In the genomic region with DNA sequence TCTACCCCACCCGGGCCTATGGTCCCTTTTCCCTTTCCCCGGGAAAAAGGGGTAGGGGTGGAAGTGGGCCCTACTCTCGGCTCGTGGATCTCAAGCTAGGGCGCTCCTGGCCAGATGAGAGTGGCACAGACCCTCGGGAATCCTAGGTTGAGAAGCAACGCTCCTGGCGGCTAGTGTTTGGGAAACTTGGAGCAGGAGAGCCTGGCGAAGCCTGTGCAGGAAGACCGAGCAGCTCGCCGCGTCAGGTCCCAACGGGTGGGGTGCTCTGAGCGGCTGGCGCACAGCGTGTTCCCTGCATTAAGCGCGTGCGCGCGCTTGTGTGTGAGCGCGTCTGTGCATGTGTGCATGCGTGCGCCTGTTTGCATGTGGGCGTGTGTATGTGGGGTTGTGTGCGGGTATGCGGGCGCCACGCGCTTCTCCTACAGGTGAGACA, we compare ENCODE assay signal across 8 cellular contexts. TPM values are rescaled to one million over a fixed set of nuclear protein-coding genes. Genes with fewer than 3 reads are reported as not detected.
DNase-seq lines count a peak whose midpoint lies in the region; ATAC-seq and TF ChIP-seq lines count a peak whose summit lies in the region.

No MANE protein-coding gene starts in this region.

- no peak for TF ChIP-seq CTCF in WI38 (IDR thresholded peaks at IDR 0.05; ENCODE audit: low read depth, low read length)
- TF ChIP-seq CTCF in coronary artery (IDR thresholded peaks at IDR 0.05), result no peak
- no peak for TF ChIP-seq CTCF in mucosa of descending colon (IDR thresholded peaks at IDR 0.05)
- no peak for TF ChIP-seq CTCF in tibial artery (IDR thresholded peaks at IDR 0.05)

- peaks cover 0 to 75% of the 10 kb centered on the region in 2 donors for H3K27me3 ChIP-seq in tibial artery

- H3K36me3 ChIP-seq in mucosa of descending colon (ENCODE audit: low read depth) (no peaks in the 10 kb centered on the region), tibial artery (no peaks in the 10 kb centered on the region)

- DNase-seq in coronary artery (ENCODE audit: low spot score), result no peak
- peak; percentile 44 to 80 (median 67) for DNase-seq in mucosa of descending colon
- no peak for DNase-seq in tibial artery
- DNase-seq in OCI-M2 (lab: John Stamatoyannopoulos, UW; ENCODE audit: unreplicated experiment), result no peak
- DNase-seq in HUDEP-2 (lab: John Stamatoyannopoulos, UW; ENCODE audit: unreplicated experiment in 76 of 76), result no peak

- H3K4me1 ChIP-seq in mucosa of descending colon (ENCODE audit: low read depth) (peaks cover 11% of the 10 kb centered on the region), tibial artery (peaks cover 0 to 42% (median 32%) of the 10 kb centered on the region in 4 donors)

- H3K4me3 ChIP-seq in WI38 (ENCODE audit: low read depth, low read length) (peak overlapping the region; percentile 48), coronary artery (peak overlapping the region; percentile 67), mucosa of descending colon (no peak overlapping the region), tibial artery (peak overlapping the region; percentile 18 to 43)

- H3K27ac ChIP-seq in coronary artery (no peak overlapping the region), tibial artery (no peak overlapping the region)

- peak; percentile 75 for ATAC-seq in GM18502 (IDR thresholded peaks at IDR 0.05; ENCODE audit: poor library complexity, unreplicated experiment)
- ATAC-seq in HG02870 (IDR thresholded peaks at IDR 0.05; ENCODE audit: unreplicated experiment), result peak; percentile 74
- ATAC-seq in mucosa of descending colon, result peak; percentile 74

- intact Hi-C loops in mucosa of descending colon (cut with DNase I, micrococcal nuclease), result no loop called here
- intact Hi-C loops in tibial artery (cut with DNase I; ENCODE audit: low total_unique reads), result no loop called here

- H3K9me3 ChIP-seq in mucosa of descending colon (no peaks in the 10 kb centered on the region), tibial artery (no peaks in the 10 kb centered on the region)

RNA-seq across cellular contexts. Expression of gene FLI1, which starts 7.1 kb away (rescaled TPM):
- 10 to 100 TPM in 2 of 3 donors, 1 to 10 TPM in 1; 5.8 to 10.9 (median 10.1) TPM for total RNA-seq in mucosa of descending colon

Comparison
In these comparisons a context has a peak if more than half of its experiments do, and no peak if none do; other contexts are left out.
1. DNase-seq: peak in mucosa of descending colon (3 of 3); none in coronary artery (single experiment), tibial artery (0 of 2), OCI-M2 (single experiment) and HUDEP-2 (0 of 76).
2. Peak in every context shown above with its lines, with median percentiles within 50 percentile points of each other: ATAC-seq.